In genomic region chr3:46845860-46846623, GRCh38 we compare ENCODE assay signal across 8 cellular contexts. TPM values are rescaled to one million over a fixed set of nuclear protein-coding genes. Genes with fewer than 3 reads are reported as not detected.
A peak's percentile ranks its signal among the peaks of the same experiment; 100 is the strongest.
DNase-seq lines count a peak whose midpoint lies in the region; ATAC-seq and TF ChIP-seq lines count a peak whose summit lies in the region.

No MANE protein-coding gene starts in this region.

- no peaks in the 10 kb centered on the region for H3K79me2 ChIP-seq in OCI-LY3 (ENCODE audit: low read length)

- H2AFZ ChIP-seq in OCI-LY3 (ENCODE audit: low read depth, low read length) = peak overlapping the region; percentile 88

- peak overlapping the region; percentile 85 for H3K4me3 ChIP-seq in OCI-LY3 (ENCODE audit: low read length)

- DNase-seq in NCI-H2107 treated with DMSO at 0.1 percent for 48 hours (lab: John Stamatoyannopoulos, UW; ENCODE audit: unreplicated experiment) (peak; percentile 7), NCI-H2107 (lab: John Stamatoyannopoulos, UW) (no peak), fibroblast of peridontal ligament (ENCODE audit: extremely low read depth) (peak; percentile 73)
- DNase-seq in activated T-helper 1 cell treated with anti-CD3 and anti-CD28 coated beads, Interleukin-12 subunit alpha, Interleukin-12 subunit beta, Interleukin-2, Interleukin-4 antibody, amounts not matched to agents 30 ng/mL and 10 ng/mL and 1 ng/mL, durations not matched to agents 14 hours and 24 hours and 36 hours (ENCODE audit: low spot score) = peak; percentile 56
- peak; percentile 75 for DNase-seq in natural killer cell treated with Interleukin-12 subunit alpha and Interleukin-12 subunit beta and Interleukin-15 and Interleukin-18, amount 100 ng/mL, for 72 hours (ENCODE audit: low spot score)
- peak; percentile 79 for DNase-seq in stimulated activated naive CD8-positive, alpha-beta T cell treated with anti-CD3 and anti-CD28 coated beads, Interleukin-15, Interleukin-2, amounts not matched to agents 100 U/mL and 50 U/mL, for 24 hours

- peaks cover 4% of the 10 kb centered on the region; the same call in 1 of the 2 replicates for H3K9me3 ChIP-seq in OCI-LY3 (ENCODE audit: insufficient read depth, low read length)

- no peaks in the 10 kb centered on the region for H3K27me3 ChIP-seq in OCI-LY3 (ENCODE audit: low read depth, low read length)

- peak; percentile 73 for TF ChIP-seq CTCF in OCI-LY3 (IDR thresholded peaks at IDR 0.05; ENCODE audit: low read depth, low read length)

- peak overlapping the region; percentile 87 for H3K9ac ChIP-seq in OCI-LY3 (ENCODE audit: low read length)

- H3K9me3 Mint-ChIP-seq in activated T-helper 1 cell treated with anti-CD3 and anti-CD28 coated beads, Interleukin-12 subunit alpha, Interleukin-12 subunit beta, Interleukin-2, Interleukin-4 antibody, amounts not matched to agents 30 ng/mL and 10 ng/mL and 1 ng/mL, durations not matched to agents 14 hours and 24 hours and 36 hours = peaks cover 22% of the 10 kb centered on the region
- peaks cover 3% of the 10 kb centered on the region for H3K9me3 Mint-ChIP-seq in natural killer cell treated with Interleukin-12 subunit alpha and Interleukin-12 subunit beta and Interleukin-15 and Interleukin-18, amount 100 ng/mL, for 72 hours

- H3K4me1 ChIP-seq in OCI-LY3 (ENCODE audit: low read length) = peaks cover 12% of the 10 kb centered on the region

- no peak overlapping the region for H3K27ac Mint-ChIP-seq in activated T-helper 1 cell treated with anti-CD3 and anti-CD28 coated beads, Interleukin-12 subunit alpha, Interleukin-12 subunit beta, Interleukin-2, Interleukin-4 antibody, amounts not matched to agents 30 ng/mL and 10 ng/mL and 1 ng/mL, durations not matched to agents 14 hours and 24 hours and 36 hours
- H3K27ac Mint-ChIP-seq in natural killer cell treated with Interleukin-12 subunit alpha and Interleukin-12 subunit beta and Interleukin-15 and Interleukin-18, amount 100 ng/mL, for 72 hours = no peak overlapping the region

- H4K20me1 ChIP-seq in OCI-LY3 (ENCODE audit: insufficient read depth, low read length) = no peaks in the 10 kb centered on the region

- peak; percentile 61 for ATAC-seq in HG02981 (IDR thresholded peaks at IDR 0.05; ENCODE audit: unreplicated experiment)
- peak; percentile 87 for ATAC-seq in natural killer cell treated with Interleukin-12 subunit alpha and Interleukin-12 subunit beta and Interleukin-15 and Interleukin-18, amount 100 ng/mL, for 72 hours
- peak; percentile 87 for ATAC-seq in stimulated activated naive CD8-positive, alpha-beta T cell treated with anti-CD3 and anti-CD28 coated beads, Interleukin-15, Interleukin-2, amounts not matched to agents 100 U/mL and 50 U/mL, for 24 hours

- intact Hi-C loops in activated T-helper 1 cell treated with anti-CD3 and anti-CD28 coated beads, Interleukin-12 subunit alpha, Interleukin-12 subunit beta, Interleukin-2, Interleukin-4 antibody, amounts not matched to agents 30 ng/mL and 10 ng/mL and 1 ng/mL, durations not matched to agents 14 hours and 24 hours and 36 hours (cut with micrococcal nuclease) = loop anchor here (1.0 kb wide), 1 partner anchor 141 kb away; no protein-coding TSS in a partner anchor

- H3K4me3 Mint-ChIP-seq in activated T-helper 1 cell treated with anti-CD3 and anti-CD28 coated beads, Interleukin-12 subunit alpha, Interleukin-12 subunit beta, Interleukin-2, Interleukin-4 antibody, amounts not matched to agents 30 ng/mL and 10 ng/mL and 1 ng/mL, durations not matched to agents 14 hours and 24 hours and 36 hours = peak overlapping the region; percentile 47
- H3K4me3 Mint-ChIP-seq in natural killer cell treated with Interleukin-12 subunit alpha and Interleukin-12 subunit beta and Interleukin-15 and Interleukin-18, amount 100 ng/mL, for 72 hours = peak overlapping the region; percentile 68

- H3K27ac ChIP-seq in OCI-LY3 (ENCODE audit: low read length) = peak overlapping the region; percentile 45

- no peaks in the 10 kb centered on the region for H3K36me3 ChIP-seq in OCI-LY3 (replicated peaks; ENCODE audit: low read depth, low read length)

- no peaks in the 10 kb centered on the region for H3K4me1 Mint-ChIP-seq in activated T-helper 1 cell treated with anti-CD3 and anti-CD28 coated beads, Interleukin-12 subunit alpha, Interleukin-12 subunit beta, Interleukin-2, Interleukin-4 antibody, amounts not matched to agents 30 ng/mL and 10 ng/mL and 1 ng/mL, durations not matched to agents 14 hours and 24 hours and 36 hours (ENCODE audit: low read depth)
- H3K4me1 Mint-ChIP-seq in natural killer cell treated with Interleukin-12 subunit alpha and Interleukin-12 subunit beta and Interleukin-15 and Interleukin-18, amount 100 ng/mL, for 72 hours (ENCODE audit: low read depth in 2 of 2) = peaks cover 6 to 9% of the 10 kb centered on the region in 2 donors

- no peaks in the 10 kb centered on the region for H3K36me3 Mint-ChIP-seq in activated T-helper 1 cell treated with anti-CD3 and anti-CD28 coated beads, Interleukin-12 subunit alpha, Interleukin-12 subunit beta, Interleukin-2, Interleukin-4 antibody, amounts not matched to agents 30 ng/mL and 10 ng/mL and 1 ng/mL, durations not matched to agents 14 hours and 24 hours and 36 hours (ENCODE audit: low read depth)
- H3K36me3 Mint-ChIP-seq in natural killer cell treated with Interleukin-12 subunit alpha and Interleukin-12 subunit beta and Interleukin-15 and Interleukin-18, amount 100 ng/mL, for 72 hours = peaks cover 8% of the 10 kb centered on the region

- H3K27me3 Mint-ChIP-seq in activated T-helper 1 cell treated with anti-CD3 and anti-CD28 coated beads, Interleukin-12 subunit alpha, Interleukin-12 subunit beta, Interleukin-2, Interleukin-4 antibody, amounts not matched to agents 30 ng/mL and 10 ng/mL and 1 ng/mL, durations not matched to agents 14 hours and 24 hours and 36 hours (ENCODE audit: insufficient read depth) = peaks cover 40% of the 10 kb centered on the region
- no peaks in the 10 kb centered on the region for H3K27me3 Mint-ChIP-seq in natural killer cell treated with Interleukin-12 subunit alpha and Interleukin-12 subunit beta and Interleukin-15 and Interleukin-18, amount 100 ng/mL, for 72 hours

- peak overlapping the region; percentile 92 for H3K4me2 ChIP-seq in OCI-LY3 (ENCODE audit: low read length)

RNA-seq across cellular contexts. Expression of gene MYL3, which starts 17.2 kb away (rescaled TPM):
- not detected in 2 replicates for total RNA-seq in activated T-helper 1 cell treated with anti-CD3 and anti-CD28 coated beads, Interleukin-12 subunit alpha, Interleukin-12 subunit beta, Interleukin-2, Interleukin-4 antibody, amounts not matched to agents 30 ng/mL and 10 ng/mL and 1 ng/mL, durations not matched to agents 14 hours and 24 hours and 36 hours
- not detected for total RNA-seq in natural killer cell treated with Interleukin-12 subunit alpha and Interleukin-12 subunit beta and Interleukin-15 and Interleukin-18, amount 100 ng/mL, for 72 hours

RNA-seq across cellular contexts. Expression of gene PTH1R, which starts 31.5 kb away (rescaled TPM):
- not detected in 2 replicates for total RNA-seq in activated T-helper 1 cell treated with anti-CD3 and anti-CD28 coated beads, Interleukin-12 subunit alpha, Interleukin-12 subunit beta, Interleukin-2, Interleukin-4 antibody, amounts not matched to agents 30 ng/mL and 10 ng/mL and 1 ng/mL, durations not matched to agents 14 hours and 24 hours and 36 hours
- total RNA-seq in natural killer cell treated with Interleukin-12 subunit alpha and Interleukin-12 subunit beta and Interleukin-15 and Interleukin-18, amount 100 ng/mL, for 72 hours = not detected
